ENCODE assay signal across 27 cellular contexts in the genomic region with DNA sequence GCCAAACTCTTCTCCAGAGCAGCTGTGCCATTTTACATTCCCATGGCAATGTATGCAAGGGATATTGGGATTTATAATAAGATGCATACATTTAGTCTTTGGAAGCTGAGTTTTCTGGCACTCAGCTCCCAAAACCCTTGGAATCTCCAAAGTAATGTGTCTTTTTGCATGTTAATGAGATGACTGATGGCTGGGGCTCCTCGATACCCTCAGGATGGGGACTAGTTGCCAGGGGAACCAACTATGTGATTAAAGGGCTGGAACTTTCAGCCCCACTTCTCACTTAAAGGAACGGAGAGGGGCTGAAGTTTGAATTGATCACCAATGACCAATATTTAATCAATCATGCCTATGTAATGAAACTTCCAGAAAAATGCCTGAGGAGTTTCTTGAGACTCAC. TPM values are rescaled to one million over a fixed set of nuclear protein-coding genes. Genes with fewer than 3 reads are reported as not detected.
DNase-seq lines count a peak whose midpoint lies in the region; FAIRE-seq and TF ChIP-seq lines count a peak whose summit lies in the region.
"Had no signal": no experiment of that assay in that cellular context is flagged by ENCODE, and none has a peak within 500 bp of the region (broad histone marks: within the 10 kb centered on the region; RNA-seq: fewer than 3 reads in every experiment).

No MANE protein-coding gene starts in this region.

- no peak overlapping the region for H3K18ac ChIP-seq in H9 (ENCODE audit: insufficient read length, low read depth, low read length)

- no peak overlapping the region for H3K56ac ChIP-seq in H9 (ENCODE audit: insufficient read length, low read depth, low read length)

- H2BK20ac ChIP-seq in H9 (ENCODE audit: low read depth, low read length, poor library complexity, severe bottlenecking) = no peak overlapping the region

- H3K36me3 Mint-ChIP-seq in H9 (ENCODE audit: insufficient read depth in 1 of 3, low read depth in 3 of 3) = peaks cover 0 to 33% (median 5%) of the 10 kb centered on the region in 3 experiments; a peak in 4 of 7 replicates
- H3K36me3 Mint-ChIP-seq in astrocyte (ENCODE audit: low read depth, unreplicated experiment) = no peaks in the 10 kb centered on the region
- H3K36me3 Mint-ChIP-seq in neural progenitor cell = no peaks in the 10 kb centered on the region

- peak; percentile 84 for FAIRE-seq in astrocyte (lab: Jason Lieb, UNC)
- FAIRE-seq: GM18507 had no signal

- H3K14ac ChIP-seq in H9 (ENCODE audit: insufficient read depth, low read length) = no peak overlapping the region

- H3K23me2 ChIP-seq in H9 (ENCODE audit: insufficient read length, low read depth, low read length, poor library complexity, severe bottlenecking) = no peaks in the 10 kb centered on the region

- H3K4me1 ChIP-seq in H9 (ENCODE audit: insufficient read depth, low read length) (peaks cover 5% of the 10 kb centered on the region), astrocyte (ENCODE audit: insufficient read depth, low read length) (no peaks in the 10 kb centered on the region), iPS-15b (ENCODE audit: control insufficient read depth, insufficient read depth, low read length) (peaks cover 12% of the 10 kb centered on the region), neural progenitor cell (peaks cover 43% of the 10 kb centered on the region), Karpas-422 (ENCODE audit: low read length) (no peaks in the 10 kb centered on the region)
- H3K4me1 ChIP-seq: SJCRH30 had no signal

- no CpG with 5 or more reads among the region's 2 CpGs for WGBS in H9 (ENCODE audit: extremely low coverage, insufficient read length, low lambda C conversion rate)

- H2AK5ac ChIP-seq in H9 (ENCODE audit: insufficient read length, low read length) = no peak overlapping the region

- H4K5ac ChIP-seq in H9 (ENCODE audit: insufficient read length, low read depth, low read length) = no peak overlapping the region

- H3F3A ChIP-seq in neural progenitor cell (ENCODE audit: low read depth) = peaks cover 32% of the 10 kb centered on the region

- H4K91ac ChIP-seq in H9 (ENCODE audit: insufficient read length, low read depth, low read length) = no peak overlapping the region

- H3K9me3 Mint-ChIP-seq in H9 (peaks cover 0 to 2% of the 10 kb centered on the region in 2 experiments; a peak in 1 of 5 replicates), astrocyte (ENCODE audit: unreplicated experiment) (no peaks in the 10 kb centered on the region), neural progenitor cell (no peaks in the 10 kb centered on the region)

- H3K36me3 ChIP-seq in astrocyte (ENCODE audit: insufficient read depth, low read length) (no peaks in the 10 kb centered on the region), iPS-15b (ENCODE audit: control insufficient read depth, insufficient read depth, low read length) (peaks cover 11% of the 10 kb centered on the region), neural progenitor cell (no peaks in the 10 kb centered on the region), Karpas-422 (ENCODE audit: insufficient read depth, low read length) (no peaks in the 10 kb centered on the region)
- H3K36me3 ChIP-seq: MG63, SJCRH30 had no signal

- no peak overlapping the region for H3T11ph ChIP-seq in H9 (ENCODE audit: low read length)

- peaks cover 31 to 50% of the 10 kb centered on the region in 2 experiments for H3K4me1 Mint-ChIP-seq in H9
- H3K4me1 Mint-ChIP-seq in astrocyte (ENCODE audit: low read depth, unreplicated experiment) = no peaks in the 10 kb centered on the region
- peaks cover 22% of the 10 kb centered on the region for H3K4me1 Mint-ChIP-seq in neural progenitor cell

- DNase-seq in H9 (peak; percentile 62), astrocyte (ENCODE audit: low read depth) (no peak), neural progenitor cell (ENCODE audit: low spot score) (peak; percentile 58), NCI-H1417 treated with DMSO at 0.1 percent for 48 hours (lab: John Stamatoyannopoulos, UW) (no peak), Karpas-422 (no peak), RKO (ENCODE audit: low spot score) (no peak), NCI-H526 treated with DMSO at 0.1 percent for 48 hours (lab: John Stamatoyannopoulos, UW) (no peak)
- DNase-seq: Calu3; DMS153; DND-41; GOT3; KBM-7; MG63; NCI-H1105 treated with DMSO at 0.1 percent for 48 hours; NCI-H2029; NCI-H446; NCI-H524 treated with DMSO at 0.1 percent for 48 hours; NCI-H82; NK-92 treated with Interleukin-12 subunit alpha and Interleukin-12 subunit beta, amount 100 ng/mL, for 24 hours; PC-3; SJCRH30 had no signal

- H3K4me3 ChIP-seq in astrocyte (ENCODE audit: insufficient read depth, low read depth, low read length) (no peak overlapping the region), iPS-15b (ENCODE audit: low read depth, low read length) (peak overlapping the region; percentile 16), neural progenitor cell (peak overlapping the region; percentile 9), Karpas-422 (ENCODE audit: low read length) (no peak overlapping the region)
- H3K4me3 ChIP-seq: MG63, SJCRH30 had no signal

- H3K9ac ChIP-seq in H9 (ENCODE audit: extremely low read depth, insufficient read length, low read length) (no peak overlapping the region), astrocyte (ENCODE audit: low read length) (no peak overlapping the region), iPS-15b (ENCODE audit: low read depth, low read length) (no peak overlapping the region), neural progenitor cell (no peak overlapping the region), Karpas-422 (ENCODE audit: low read length) (no peak overlapping the region)

- H2BK15ac ChIP-seq in H9 (ENCODE audit: low read depth, low read length) = no peak overlapping the region

- H2AFZ ChIP-seq in H9 (ENCODE audit: low read length) (no peak overlapping the region), astrocyte (ENCODE audit: low read depth, low read length) (no peak overlapping the region), neural progenitor cell (replicated peaks) (peak overlapping the region; percentile 65), Karpas-422 (ENCODE audit: low read length) (no peak overlapping the region)

- no peak overlapping the region for H3K23ac ChIP-seq in H9 (ENCODE audit: insufficient read length, low read depth, low read length)

- no peak overlapping the region; the same call in 1 of the 2 replicates for H3K4ac ChIP-seq in H9 (ENCODE audit: low read depth, low read length)

- no peaks in the 10 kb centered on the region for H3K79me1 ChIP-seq in H9 (ENCODE audit: insufficient read depth, low read depth, low read length, poor library complexity, severe bottlenecking)

- peak overlapping the region; percentile 88 to 95 (median 92); a peak in 6 of 7 replicates for H3K27ac Mint-ChIP-seq in H9
- H3K27ac Mint-ChIP-seq in astrocyte (ENCODE audit: unreplicated experiment) = no peak overlapping the region
- peak overlapping the region; percentile 93 for H3K27ac Mint-ChIP-seq in neural progenitor cell

- no peak for TF ChIP-seq CTCF in H9 (conservative IDR thresholded peaks at IDR 0.05)
- TF ChIP-seq CTCF in astrocyte (IDR thresholded peaks at IDR 0.05; ENCODE audit: insufficient read depth, low read depth, low read length) = no peak
- no peak for TF ChIP-seq CTCF in neural progenitor cell (IDR thresholded peaks at IDR 0.05)

- H3K79me2 ChIP-seq in H9 (ENCODE audit: insufficient read depth, low read length) (no peaks in the 10 kb centered on the region), astrocyte (ENCODE audit: insufficient read depth, low read length) (no peaks in the 10 kb centered on the region), neural progenitor cell (ENCODE audit: low read depth) (no peaks in the 10 kb centered on the region), Karpas-422 (ENCODE audit: low read length) (no peaks in the 10 kb centered on the region)

- no peaks in the 10 kb centered on the region for H3K27me3 ChIP-seq in H9 (ENCODE audit: insufficient read depth, low read length)
- H3K27me3 ChIP-seq in astrocyte (ENCODE audit: insufficient read depth, low read length) = no peaks in the 10 kb centered on the region
- H3K27me3 ChIP-seq in iPS-15b (ENCODE audit: control insufficient read depth, insufficient read depth, low read length) = no peaks in the 10 kb centered on the region
- H3K27me3 ChIP-seq in neural progenitor cell = no peaks in the 10 kb centered on the region
- H3K27me3 ChIP-seq in Karpas-422 (ENCODE audit: low read length) = no peaks in the 10 kb centered on the region
- H3K27me3 ChIP-seq: MG63, SJCRH30 had no signal

- H2BK5ac ChIP-seq in H9 (ENCODE audit: insufficient read length, low read length) = no peak overlapping the region

- no peak overlapping the region for H4K8ac ChIP-seq in H9 (replicated peaks; ENCODE audit: insufficient read length, low read depth, low read length)

- H3K9me3 ChIP-seq in H9 (ENCODE audit: control insufficient read depth, low read depth, low read length) = no peaks in the 10 kb centered on the region
- H3K9me3 ChIP-seq in astrocyte (ENCODE audit: insufficient read depth, low read depth, low read length) = no peaks in the 10 kb centered on the region
- no peaks in the 10 kb centered on the region for H3K9me3 ChIP-seq in iPS-15b (ENCODE audit: control insufficient read depth, insufficient read depth, low read length)
- no peaks in the 10 kb centered on the region for H3K9me3 ChIP-seq in neural progenitor cell (ENCODE audit: low read depth)
- no peaks in the 10 kb centered on the region for H3K9me3 ChIP-seq in Karpas-422 (ENCODE audit: low read length)
- H3K9me3 ChIP-seq: MG63, SJCRH30 had no signal

- no peaks in the 10 kb centered on the region; the same call in 1 of the 2 replicates for H3K9me2 ChIP-seq in Karpas-422 (replicated peaks; ENCODE audit: insufficient read depth, low read length)

- H2BK12ac ChIP-seq in H9 (ENCODE audit: insufficient read length, low read depth, low read length) = no peak overlapping the region

- H3K27ac ChIP-seq in H9 (ENCODE audit: insufficient read length, low read depth, low read length) (peak overlapping the region; percentile 96), astrocyte (ENCODE audit: low read depth, low read length) (no peak overlapping the region), neural progenitor cell (peak overlapping the region; percentile 86), Karpas-422 (ENCODE audit: low read length) (no peak overlapping the region)
- H3K27ac ChIP-seq: SJCRH30 had no signal

- H3K4me3 Mint-ChIP-seq in H9 = peak overlapping the region in 1 of 2 experiments; percentile 19; a peak in 2 of 5 replicates
- H3K4me3 Mint-ChIP-seq in astrocyte (ENCODE audit: unreplicated experiment) = no peak overlapping the region
- H3K4me3 Mint-ChIP-seq in neural progenitor cell = no peak overlapping the region

- no peak overlapping the region for H3K4me2 ChIP-seq in H9 (ENCODE audit: insufficient read depth, insufficient read length, low read length)
- no peak overlapping the region for H3K4me2 ChIP-seq in astrocyte (ENCODE audit: low read length)
- H3K4me2 ChIP-seq in neural progenitor cell = peak overlapping the region; percentile 66
- no peak overlapping the region for H3K4me2 ChIP-seq in Karpas-422 (ENCODE audit: low read depth, low read length, poor library complexity, severe bottlenecking)

- H2BK120ac ChIP-seq in H9 (ENCODE audit: low read depth, low read length, poor library complexity, severe bottlenecking) = no peak overlapping the region

- H3K27me3 Mint-ChIP-seq in H9 (ENCODE audit: low read depth) = no peaks in the 10 kb centered on the region
- H3K27me3 Mint-ChIP-seq in astrocyte (ENCODE audit: low read depth, unreplicated experiment) = no peaks in the 10 kb centered on the region
- no peaks in the 10 kb centered on the region for H3K27me3 Mint-ChIP-seq in neural progenitor cell (ENCODE audit: insufficient read depth, low read depth)

- H4K20me1 ChIP-seq in H9 (ENCODE audit: control insufficient read depth, insufficient read depth, insufficient read length) (no peaks in the 10 kb centered on the region), astrocyte (ENCODE audit: insufficient read depth, low read length) (no peaks in the 10 kb centered on the region), neural progenitor cell (ENCODE audit: low read depth) (no peaks in the 10 kb centered on the region), Karpas-422 (ENCODE audit: insufficient read depth, low read depth, low read length) (no peaks in the 10 kb centered on the region)

RNA-seq across cellular contexts. Expression of a gene that starts 44.1 kb away (rescaled TPM):
- total RNA-seq in H9 (2021) (0.22 and 0.29 TPM in 2 replicates), astrocyte (0.12 and 0.23 TPM in 2 replicates), neural progenitor cell (ENCODE audit: low replicate concordance) (0.50 and 0.51 TPM in 2 replicates)
- not detected in 2 replicates for total RNA-seq in Karpas-422 (2014; rRNA removed; shearing (Covaris generic); ENCODE audit: low replicate concordance)
- total RNA-seq: A172, Calu3, HT-29, PC-3, Right ventricle myocardium inferior, RPMI7951 had no signal

Comparison
In these comparisons a context has a peak if more than half of its experiments do, and no peak if none do; other contexts are left out.
1. DNase-seq: peak in H9 (single experiment) and neural progenitor cell (single experiment); none in astrocyte (single experiment), NCI-H1417 treated with DMSO at 0.1 percent for 48 hours (single experiment), Karpas-422 (single experiment), RKO (single experiment) and NCI-H526 treated with DMSO at 0.1 percent for 48 hours (single experiment).
2. H3K27ac ChIP-seq: peak in H9 (single experiment) and neural progenitor cell (single experiment); none in astrocyte (single experiment) and Karpas-422 (single experiment).
3. H3K4me3 ChIP-seq: peak in iPS-15b (single experiment) and neural progenitor cell (single experiment); none in astrocyte (single experiment) and Karpas-422 (single experiment).